Comparison of ENCODE assay signal across 8 cellular contexts in the genomic region with DNA sequence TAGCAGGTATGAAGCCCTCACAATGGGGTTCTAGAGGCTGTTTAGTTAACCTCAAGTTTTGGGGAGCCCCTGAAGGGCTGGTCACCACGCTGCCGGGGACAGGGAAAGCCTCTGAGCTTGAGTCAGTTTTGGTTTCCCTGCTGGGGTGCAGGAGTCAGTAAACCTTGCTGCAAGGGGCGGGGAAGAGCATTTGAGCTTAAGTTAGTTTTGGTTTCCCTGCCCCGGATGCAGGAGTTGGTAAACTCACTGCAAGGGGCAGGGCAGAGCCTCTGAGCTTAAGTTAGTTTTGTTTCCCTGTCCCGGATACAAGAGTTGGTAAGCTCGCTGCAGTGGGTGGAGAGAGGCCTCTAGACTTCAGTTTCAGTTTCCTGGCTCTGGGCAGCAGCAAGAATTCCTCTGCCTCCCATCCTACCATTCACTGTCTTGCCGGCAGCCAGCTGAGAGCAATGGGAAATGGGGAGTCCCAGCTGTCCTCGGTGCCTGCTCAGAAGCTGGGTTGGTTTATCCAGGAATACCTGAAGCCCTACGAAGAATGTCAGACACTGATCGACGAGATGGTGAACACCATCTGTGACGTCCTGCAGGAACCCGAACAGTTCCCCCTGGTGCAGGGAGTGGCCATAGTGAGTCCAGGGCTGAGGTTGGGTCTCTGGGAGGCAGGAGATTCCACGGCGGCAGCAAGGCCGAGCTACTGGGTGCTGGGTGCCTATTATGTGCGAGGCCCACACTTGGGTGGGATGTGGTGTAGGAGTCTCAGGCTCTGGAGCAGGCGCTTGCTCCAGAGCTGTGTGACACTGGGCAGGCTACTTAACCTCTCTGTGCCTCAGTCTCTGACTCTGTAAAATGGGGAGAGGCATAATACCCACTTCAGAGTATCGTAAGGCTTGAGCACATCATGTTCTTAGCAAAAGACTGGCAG. TPM values are rescaled to one million over a fixed set of nuclear protein-coding genes. Genes with fewer than 3 reads are reported as not detected.
A peak's percentile ranks its signal among the peaks of the same experiment; 100 is the strongest.
DNase-seq lines count a peak whose midpoint lies in the region; ATAC-seq and TF ChIP-seq lines count a peak whose summit lies in the region.

A gene with protein sequence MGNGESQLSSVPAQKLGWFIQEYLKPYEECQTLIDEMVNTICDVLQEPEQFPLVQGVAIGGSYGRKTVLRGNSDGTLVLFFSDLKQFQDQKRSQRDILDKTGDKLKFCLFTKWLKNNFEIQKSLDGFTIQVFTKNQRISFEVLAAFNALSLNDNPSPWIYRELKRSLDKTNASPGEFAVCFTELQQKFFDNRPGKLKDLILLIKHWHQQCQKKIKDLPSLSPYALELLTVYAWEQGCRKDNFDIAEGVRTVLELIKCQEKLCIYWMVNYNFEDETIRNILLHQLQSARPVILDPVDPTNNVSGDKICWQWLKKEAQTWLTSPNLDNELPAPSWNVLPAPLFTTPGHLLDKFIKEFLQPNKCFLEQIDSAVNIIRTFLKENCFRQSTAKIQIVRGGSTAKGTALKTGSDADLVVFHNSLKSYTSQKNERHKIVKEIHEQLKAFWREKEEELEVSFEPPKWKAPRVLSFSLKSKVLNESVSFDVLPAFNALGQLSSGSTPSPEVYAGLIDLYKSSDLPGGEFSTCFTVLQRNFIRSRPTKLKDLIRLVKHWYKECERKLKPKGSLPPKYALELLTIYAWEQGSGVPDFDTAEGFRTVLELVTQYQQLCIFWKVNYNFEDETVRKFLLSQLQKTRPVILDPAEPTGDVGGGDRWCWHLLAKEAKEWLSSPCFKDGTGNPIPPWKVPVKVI (plus strand): TSS at position 357 of the 919 bp plus-strand sequence. CDS start 90 bp downstream, at position 447.

- H3K27ac ChIP-seq in CD4-positive, alpha-beta memory T cell (ENCODE audit: low read depth, low read length): peak within 1 kb of the TSS; percentile 91
- peak within 1 kb of the TSS; percentile 80 for H3K27ac ChIP-seq in subcutaneous abdominal adipose tissue (ENCODE audit: low read depth, low read length)

- peak within 1 kb of the TSS; percentile 88 to 100 (median 99) for H3K4me3 Mint-ChIP-seq in CD4-positive, alpha-beta memory T cell
- H3K4me3 Mint-ChIP-seq in activated CD8-positive, alpha-beta T cell treated with anti-CD3 and anti-CD28 coated beads for 36 hours: peak within 1 kb of the TSS; percentile 99
- peak within 1 kb of the TSS; percentile 82 for H3K4me3 Mint-ChIP-seq in natural killer cell

- TF ChIP-seq CTCF in activated CD8-positive, alpha-beta T cell treated with anti-CD3 and anti-CD28 coated beads for 36 hours (IDR thresholded peaks at IDR 0.05): no peak
- no peak for TF ChIP-seq CTCF in natural killer cell (IDR thresholded peaks at IDR 0.05)

- H3K36me3 ChIP-seq in CD4-positive, alpha-beta memory T cell (ENCODE audit: insufficient read depth, low read length): no peaks in the 10 kb centered on the region
- H3K36me3 ChIP-seq in subcutaneous abdominal adipose tissue (ENCODE audit: control insufficient read depth in 5 of 5, insufficient read depth in 5 of 5, low read length in 5 of 5): no peaks in the 10 kb centered on the region

- peaks cover 12 to 39% of the 10 kb centered on the region in 2 donors for H3K36me3 Mint-ChIP-seq in CD4-positive, alpha-beta memory T cell
- H3K36me3 Mint-ChIP-seq in activated CD8-positive, alpha-beta T cell treated with anti-CD3 and anti-CD28 coated beads for 36 hours (ENCODE audit: low read depth): peaks cover 45% of the 10 kb centered on the region
- no peaks in the 10 kb centered on the region for H3K36me3 Mint-ChIP-seq in natural killer cell

- in situ Hi-C loops in KBM-7 (cut with MboI; ENCODE audit: low pct_unique_long_range_greater_than_20kb, low sequenced_read_pairs) (no loop called here), endometrial microvascular endothelial cells (cut with HindIII; ENCODE audit: inconsistent ontology term, low pct_unique_long_range_greater_than_20kb, low sequenced_read_pairs) (no loop called here)

- peak within 1 kb of the TSS; percentile 87 to 88 for H3K4me3 ChIP-seq in CD4-positive, alpha-beta memory T cell (ENCODE audit: low read length in 2 of 2)
- peak within 1 kb of the TSS; percentile 71 to 96 (median 77) for H3K4me3 ChIP-seq in subcutaneous abdominal adipose tissue (ENCODE audit: low read depth in 1 of 5, low read length in 5 of 5)

- H3K4me1 Mint-ChIP-seq in CD4-positive, alpha-beta memory T cell: peaks cover 28 to 58% (median 45%) of the 10 kb centered on the region in 4 donors
- H3K4me1 Mint-ChIP-seq in activated CD8-positive, alpha-beta T cell treated with anti-CD3 and anti-CD28 coated beads for 36 hours (ENCODE audit: low read depth): peaks cover 36% of the 10 kb centered on the region
- peaks cover 53 to 58% of the 10 kb centered on the region in 2 donors for H3K4me1 Mint-ChIP-seq in natural killer cell

- H3K9me3 Mint-ChIP-seq in CD4-positive, alpha-beta memory T cell: peaks cover 0 to 12% (median 2%) of the 10 kb centered on the region in 8 donors
- peaks cover 19% of the 10 kb centered on the region for H3K9me3 Mint-ChIP-seq in activated CD8-positive, alpha-beta T cell treated with anti-CD3 and anti-CD28 coated beads for 36 hours
- H3K9me3 Mint-ChIP-seq in natural killer cell: no peaks in the 10 kb centered on the region

- H3K9me3 ChIP-seq in CD4-positive, alpha-beta memory T cell (ENCODE audit: control insufficient read depth in 1 of 2, low read length in 2 of 2): no peaks in the 10 kb centered on the region
- peaks cover 0 to 3% (median 0%) of the 10 kb centered on the region in 5 donors for H3K9me3 ChIP-seq in subcutaneous abdominal adipose tissue (ENCODE audit: control insufficient read depth in 5 of 5, low read length in 5 of 5)

- peak; percentile 82 to 92 (median 87) for DNase-seq in CD4-positive, alpha-beta memory T cell
- DNase-seq in KBM-7 (peak; percentile 41), natural killer cell (peak; percentile 47), NCI-H2227 treated with DMSO at 0.1 percent for 48 hours (lab: John Stamatoyannopoulos, UW) (no peak)
- peak; percentile 91 for DNase-seq in activated CD8-positive, alpha-beta T cell treated with anti-CD3 and anti-CD28 coated beads for 36 hours

- H3K27ac Mint-ChIP-seq in CD4-positive, alpha-beta memory T cell: peak within 1 kb of the TSS; percentile 97 to 99 (median 99)
- peak within 1 kb of the TSS; percentile 99 for H3K27ac Mint-ChIP-seq in activated CD8-positive, alpha-beta T cell treated with anti-CD3 and anti-CD28 coated beads for 36 hours
- peak within 1 kb of the TSS; percentile 97 to 98 for H3K27ac Mint-ChIP-seq in natural killer cell

- POLR2A ChIA-PET in CD4-positive, alpha-beta memory T cell (lab: Charles Lee; ENCODE audit: partially characterized antibody): interaction anchor here (0.6 to 5.3 kb wide), 24 partner anchors 8 to 356 kb away, joined by 3 to 144 read pairs (median 4); a partner anchor contains a TSS
- POLR2A ChIA-PET in activated CD8-positive, alpha-beta T cell treated with anti-CD3 and anti-CD28 coated beads for 36 hours (lab: Charles Lee): interaction anchor here (0.8 to 4.3 kb wide), 14 partner anchors 11 to 230 kb away, joined by 3 to 74 read pairs (median 5); a partner anchor contains a TSS

- H3K9ac ChIP-seq in subcutaneous abdominal adipose tissue (ENCODE audit: low read length in 5 of 5): peak within 1 kb of the TSS; percentile 21 to 89 (median 73)

- intact Hi-C loops in CD4-positive, alpha-beta memory T cell (cut with micrococcal nuclease): loop anchor here (1.0 to 5.0 kb wide), 6 partner anchors 14 to 243 kb away; a partner anchor contains a TSS
- intact Hi-C loops in activated CD8-positive, alpha-beta T cell treated with anti-CD3 and anti-CD28 coated beads for 36 hours (cut with micrococcal nuclease): no loop called here
- intact Hi-C loops in natural killer cell (cut with micrococcal nuclease): no loop called here

- peak; percentile 89 for ATAC-seq in GM21381 (IDR thresholded peaks at IDR 0.05; ENCODE audit: unreplicated experiment)
- peak; percentile 91 for ATAC-seq in activated CD8-positive, alpha-beta T cell treated with anti-CD3 and anti-CD28 coated beads for 36 hours
- ATAC-seq in natural killer cell: peak; percentile 87 to 95 (median 93)

- no peaks in the 10 kb centered on the region for H3K27me3 Mint-ChIP-seq in CD4-positive, alpha-beta memory T cell
- no peaks in the 10 kb centered on the region for H3K27me3 Mint-ChIP-seq in activated CD8-positive, alpha-beta T cell treated with anti-CD3 and anti-CD28 coated beads for 36 hours
- no peaks in the 10 kb centered on the region for H3K27me3 Mint-ChIP-seq in natural killer cell (ENCODE audit: low read depth in 2 of 2)

- H3K27me3 ChIP-seq in CD4-positive, alpha-beta memory T cell (ENCODE audit: insufficient read depth, low read length): no peaks in the 10 kb centered on the region
- no peaks in the 10 kb centered on the region for H3K27me3 ChIP-seq in subcutaneous abdominal adipose tissue (ENCODE audit: control insufficient read depth in 5 of 5, insufficient read depth in 4 of 5, low read length in 5 of 5)

- peaks cover 51% of the 10 kb centered on the region for H3K4me1 ChIP-seq in CD4-positive, alpha-beta memory T cell (ENCODE audit: insufficient read depth, low read length)
- peaks cover 2 to 31% (median 27%) of the 10 kb centered on the region in 5 donors for H3K4me1 ChIP-seq in subcutaneous abdominal adipose tissue (ENCODE audit: control insufficient read depth in 5 of 5, insufficient read depth in 5 of 5, low read length in 5 of 5)

- CTCF ChIA-PET in CD4-positive, alpha-beta memory T cell (lab: Charles Lee; ENCODE audit: partially characterized antibody): interaction anchor here (0.6 to 8.4 kb wide), 16 partner anchors 8 to 1288 kb away, joined by 3 to 112 read pairs (median 5); a partner anchor contains a TSS
- CTCF ChIA-PET in activated CD8-positive, alpha-beta T cell treated with anti-CD3 and anti-CD28 coated beads for 36 hours (lab: Charles Lee): interaction anchor here (1.0 to 5.2 kb wide), 8 partner anchors 12 to 119 kb away, joined by 3 to 54 read pairs (median 8); a partner anchor contains a TSS

RNA-seq across cellular contexts. Expression of the gene that starts here (rescaled TPM):
- total RNA-seq in CD4-positive, alpha-beta memory T cell: 10 to 100 TPM; 73.5 to 77.4 TPM
- polyA plus RNA-seq in CD4-positive, alpha-beta memory T cell: 10 to 100 TPM; 25.5 to 65.6 TPM
- 100 to 1,000 TPM in 1 of 2 experiments, 10 to 100 TPM in 1; 95.7 to 104 TPM for total RNA-seq in activated CD8-positive, alpha-beta T cell treated with anti-CD3 and anti-CD28 coated beads for 36 hours
- 50.3 TPM for total RNA-seq in endometrial microvascular endothelial cells (ENCODE audit: inconsistent ontology term)
- 10 to 100 TPM; 29.0 to 56.3 (median 48.2) TPM for total RNA-seq in natural killer cell
